Comparison of ENCODE assay signal across 2 cellular contexts in the genomic region with DNA sequence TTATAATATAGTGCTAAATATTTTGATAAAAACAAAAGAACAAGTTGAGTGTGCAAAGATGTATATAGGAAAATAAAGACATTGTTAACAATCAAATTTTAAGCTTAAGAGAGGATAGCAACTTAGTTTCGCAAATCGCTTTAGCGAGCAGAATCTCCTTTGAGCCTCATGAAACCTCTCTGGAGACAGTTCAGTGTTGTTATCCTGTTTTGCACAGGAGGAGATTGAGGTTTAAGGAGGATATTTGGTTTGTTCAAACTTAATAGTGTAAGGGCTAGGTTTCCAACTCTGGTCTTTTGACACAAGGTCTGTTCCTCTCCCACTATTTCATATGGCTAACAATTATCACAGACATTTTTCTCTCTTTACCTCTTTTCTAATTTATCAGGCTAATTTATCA.
TF ChIP-seq lines count a peak whose summit lies in the region.

No MANE protein-coding gene starts in this region.

TF ChIP-seq in SK-N-SH, 30 proteins besides CTCF, POLR2A, EP300 and RAD21 (continued from another document):
- TF ChIP-seq, protein P1, sequence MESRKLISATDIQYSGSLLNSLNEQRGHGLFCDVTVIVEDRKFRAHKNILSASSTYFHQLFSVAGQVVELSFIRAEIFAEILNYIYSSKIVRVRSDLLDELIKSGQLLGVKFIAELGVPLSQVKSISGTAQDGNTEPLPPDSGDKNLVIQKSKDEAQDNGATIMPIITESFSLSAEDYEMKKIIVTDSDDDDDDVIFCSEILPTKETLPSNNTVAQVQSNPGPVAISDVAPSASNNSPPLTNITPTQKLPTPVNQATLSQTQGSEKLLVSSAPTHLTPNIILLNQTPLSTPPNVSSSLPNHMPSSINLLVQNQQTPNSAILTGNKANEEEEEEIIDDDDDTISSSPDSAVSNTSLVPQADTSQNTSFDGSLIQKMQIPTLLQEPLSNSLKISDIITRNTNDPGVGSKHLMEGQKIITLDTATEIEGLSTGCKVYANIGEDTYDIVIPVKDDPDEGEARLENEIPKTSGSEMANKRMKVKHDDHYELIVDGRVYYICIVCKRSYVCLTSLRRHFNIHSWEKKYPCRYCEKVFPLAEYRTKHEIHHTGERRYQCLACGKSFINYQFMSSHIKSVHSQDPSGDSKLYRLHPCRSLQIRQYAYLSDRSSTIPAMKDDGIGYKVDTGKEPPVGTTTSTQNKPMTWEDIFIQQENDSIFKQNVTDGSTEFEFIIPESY (IDR thresholded peaks at IDR 0.05; ENCODE audit: borderline replicate concordance, low read depth): no peak
- TF ChIP-seq MXI1 (IDR thresholded peaks at IDR 0.05; ENCODE audit: low read depth, low read length) (no peak), GABPA (IDR thresholded peaks at IDR 0.05; ENCODE audit: low read depth) (no peak), FOXM1 (IDR thresholded peaks at IDR 0.05; ENCODE audit: low read depth) (no peak), NRF1 (IDR thresholded peaks at IDR 0.05; ENCODE audit: low read depth, low read length) (no peak), RXRA (IDR thresholded peaks at IDR 0.05; ENCODE audit: borderline replicate concordance, low read depth) (no peak)
- TF ChIP-seq, protein P2, sequence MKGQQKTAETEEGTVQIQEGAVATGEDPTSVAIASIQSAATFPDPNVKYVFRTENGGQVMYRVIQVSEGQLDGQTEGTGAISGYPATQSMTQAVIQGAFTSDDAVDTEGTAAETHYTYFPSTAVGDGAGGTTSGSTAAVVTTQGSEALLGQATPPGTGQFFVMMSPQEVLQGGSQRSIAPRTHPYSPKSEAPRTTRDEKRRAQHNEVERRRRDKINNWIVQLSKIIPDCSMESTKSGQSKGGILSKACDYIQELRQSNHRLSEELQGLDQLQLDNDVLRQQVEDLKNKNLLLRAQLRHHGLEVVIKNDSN (IDR thresholded peaks at IDR 0.05; ENCODE audit: borderline replicate concordance, low read depth): no peak

TF ChIP-seq in GM23338, 12 proteins besides CTCF, POLR2A, EP300 and RAD21 (continued from another document):
- TF ChIP-seq, protein P3, sequence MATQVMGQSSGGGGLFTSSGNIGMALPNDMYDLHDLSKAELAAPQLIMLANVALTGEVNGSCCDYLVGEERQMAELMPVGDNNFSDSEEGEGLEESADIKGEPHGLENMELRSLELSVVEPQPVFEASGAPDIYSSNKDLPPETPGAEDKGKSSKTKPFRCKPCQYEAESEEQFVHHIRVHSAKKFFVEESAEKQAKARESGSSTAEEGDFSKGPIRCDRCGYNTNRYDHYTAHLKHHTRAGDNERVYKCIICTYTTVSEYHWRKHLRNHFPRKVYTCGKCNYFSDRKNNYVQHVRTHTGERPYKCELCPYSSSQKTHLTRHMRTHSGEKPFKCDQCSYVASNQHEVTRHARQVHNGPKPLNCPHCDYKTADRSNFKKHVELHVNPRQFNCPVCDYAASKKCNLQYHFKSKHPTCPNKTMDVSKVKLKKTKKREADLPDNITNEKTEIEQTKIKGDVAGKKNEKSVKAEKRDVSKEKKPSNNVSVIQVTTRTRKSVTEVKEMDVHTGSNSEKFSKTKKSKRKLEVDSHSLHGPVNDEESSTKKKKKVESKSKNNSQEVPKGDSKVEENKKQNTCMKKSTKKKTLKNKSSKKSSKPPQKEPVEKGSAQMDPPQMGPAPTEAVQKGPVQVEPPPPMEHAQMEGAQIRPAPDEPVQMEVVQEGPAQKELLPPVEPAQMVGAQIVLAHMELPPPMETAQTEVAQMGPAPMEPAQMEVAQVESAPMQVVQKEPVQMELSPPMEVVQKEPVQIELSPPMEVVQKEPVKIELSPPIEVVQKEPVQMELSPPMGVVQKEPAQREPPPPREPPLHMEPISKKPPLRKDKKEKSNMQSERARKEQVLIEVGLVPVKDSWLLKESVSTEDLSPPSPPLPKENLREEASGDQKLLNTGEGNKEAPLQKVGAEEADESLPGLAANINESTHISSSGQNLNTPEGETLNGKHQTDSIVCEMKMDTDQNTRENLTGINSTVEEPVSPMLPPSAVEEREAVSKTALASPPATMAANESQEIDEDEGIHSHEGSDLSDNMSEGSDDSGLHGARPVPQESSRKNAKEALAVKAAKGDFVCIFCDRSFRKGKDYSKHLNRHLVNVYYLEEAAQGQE (IDR thresholded peaks at IDR 0.05; ENCODE audit: unreplicated experiment): no peak
- TF ChIP-seq ZNF114 (CRISPR knock-in tag; IDR thresholded peaks at IDR 0.05) (no peak), NANOG (IDR thresholded peaks at IDR 0.05; ENCODE audit: borderline replicate concordance) (no peak), STAT1 (IDR thresholded peaks at IDR 0.05; ENCODE audit: unreplicated experiment) (no peak), JUNB (IDR thresholded peaks at IDR 0.05; ENCODE audit: unreplicated experiment) (no peak), EZH2phosphoT487 (IDR thresholded peaks at IDR 0.05; ENCODE audit: unreplicated experiment) (no peak), ZNF331 (CRISPR knock-in tag; IDR thresholded peaks at IDR 0.05; ENCODE audit: low read depth) (no peak), POLR2AphosphoS5 (IDR thresholded peaks at IDR 0.05; ENCODE audit: low read depth) (no peak), CREB1 (CRISPR knock-in tag; IDR thresholded peaks at IDR 0.05; ENCODE audit: low read depth) (no peak)
- TF ChIP-seq, protein P4, sequence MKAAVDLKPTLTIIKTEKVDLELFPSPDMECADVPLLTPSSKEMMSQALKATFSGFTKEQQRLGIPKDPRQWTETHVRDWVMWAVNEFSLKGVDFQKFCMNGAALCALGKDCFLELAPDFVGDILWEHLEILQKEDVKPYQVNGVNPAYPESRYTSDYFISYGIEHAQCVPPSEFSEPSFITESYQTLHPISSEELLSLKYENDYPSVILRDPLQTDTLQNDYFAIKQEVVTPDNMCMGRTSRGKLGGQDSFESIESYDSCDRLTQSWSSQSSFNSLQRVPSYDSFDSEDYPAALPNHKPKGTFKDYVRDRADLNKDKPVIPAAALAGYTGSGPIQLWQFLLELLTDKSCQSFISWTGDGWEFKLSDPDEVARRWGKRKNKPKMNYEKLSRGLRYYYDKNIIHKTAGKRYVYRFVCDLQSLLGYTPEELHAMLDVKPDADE (IDR thresholded peaks at IDR 0.05): no peak
